In genomic region chr16:8621572-8622314, GRCh38 we compare ENCODE assay signal across 8 cellular contexts. TPM values are rescaled to one million over a fixed set of nuclear protein-coding genes. Genes with fewer than 3 reads are reported as not detected.
DNase-seq lines count a peak whose midpoint lies in the region; ATAC-seq and TF ChIP-seq lines count a peak whose summit lies in the region.

Gene METTL22 (plus strand): TSS chr16:8621698. CDS start chr16:8625666, 3,968 bp downstream.

- in situ Hi-C loops in GM13977 (cut with MboI; ENCODE audit: low pct_unique_long_range_greater_than_20kb, low sequenced_read_pairs, unreplicated experiment), result no loop called here

- H3K36me3 ChIP-seq in left ventricle myocardium inferior (peaks cover 16% of the 10 kb centered on the region), upper lobe of left lung (peaks cover 9 to 16% (median 13%) of the 10 kb centered on the region in 4 donors)

- 0% methylated on average over 21 to 50 of the region's 51 CpGs for WGBS in upper lobe of left lung, 2 donors

- peaks cover under 1% of the 10 kb centered on the region for H3K36me3 Mint-ChIP-seq in T-helper 17 cell (ENCODE audit: low read depth)
- H3K36me3 Mint-ChIP-seq in progenitor cell of endocrine pancreas (ENCODE audit: insufficient read depth), result peaks cover 5% of the 10 kb centered on the region

- peak in 3 of 4 donors; percentile 51 to 91 (median 77) for TF ChIP-seq POLR2A in upper lobe of left lung (IDR thresholded peaks at IDR 0.05)

- ATAC-seq in HG02852 (IDR thresholded peaks at IDR 0.05; ENCODE audit: unreplicated experiment) (peak; percentile 83), T-helper 17 cell (peak; percentile 99), upper lobe of left lung (ENCODE audit: low FRiP score in 2 of 2) (peak; percentile 94 to 99)

- H3K4me3 ChIP-seq in left ventricle myocardium inferior (peak within 1 kb of the TSS; percentile 99), upper lobe of left lung (peak within 1 kb of the TSS; percentile 62 to 90 (median 81))

- H3K9me3 Mint-ChIP-seq in progenitor cell of endocrine pancreas (ENCODE audit: low read depth), result no peaks in the 10 kb centered on the region

- H3K27ac Mint-ChIP-seq in T-helper 17 cell (peak within 1 kb of the TSS; percentile 94), progenitor cell of endocrine pancreas (peak within 1 kb of the TSS; percentile 99)

- TF ChIP-seq CTCF in GM13977 (IDR thresholded peaks at IDR 0.05; ENCODE audit: extremely low read depth, insufficient read depth, missing control alignments) (no peak), left ventricle myocardium inferior (IDR thresholded peaks at IDR 0.05; ENCODE audit: borderline replicate concordance) (no peak), progenitor cell of endocrine pancreas (IDR thresholded peaks at IDR 0.05; ENCODE audit: unreplicated experiment) (no peak), upper lobe of left lung (IDR thresholded peaks at IDR 0.05) (peak in 1 of 6 experiments; percentile 31)

- DNase-seq in GM13977 (ENCODE audit: low spot score), result peak; percentile 99
- peak; percentile 78 for DNase-seq in NCI-H146 treated with DMSO at 0.1 percent for 48 hours (lab: John Stamatoyannopoulos, UW; ENCODE audit: unreplicated experiment)
- peak; percentile 86 to 96 (median 92) for DNase-seq in T-helper 17 cell
- DNase-seq in amniotic stem cell (lab: John Stamatoyannopoulos, UW), result peak; percentile 66
- DNase-seq in left ventricle myocardium inferior, result peak; percentile 92
- DNase-seq in progenitor cell of endocrine pancreas (ENCODE audit: low spot score, unreplicated experiment), result peak; percentile 93
- DNase-seq in upper lobe of left lung, result peak; percentile 95 to 100

- peaks cover 30% of the 10 kb centered on the region for H3K4me1 ChIP-seq in left ventricle myocardium inferior
- H3K4me1 ChIP-seq in upper lobe of left lung, result peaks cover 9 to 24% (median 16%) of the 10 kb centered on the region in 4 donors

- H3K27ac ChIP-seq in left ventricle myocardium inferior (replicated peaks) (peak within 1 kb of the TSS; percentile 88), upper lobe of left lung (peak within 1 kb of the TSS; percentile 74 to 93 (median 86))

- H3K27me3 ChIP-seq in left ventricle myocardium inferior (ENCODE audit: low read depth) (no peaks in the 10 kb centered on the region), upper lobe of left lung (no peaks in the 10 kb centered on the region)

- H3K27me3 Mint-ChIP-seq in T-helper 17 cell, result peaks cover 14% of the 10 kb centered on the region
- H3K27me3 Mint-ChIP-seq in progenitor cell of endocrine pancreas, result no peaks in the 10 kb centered on the region

- intact Hi-C loops in left ventricle myocardium inferior (cut with micrococcal nuclease), result no loop called here

- H3K4me1 Mint-ChIP-seq in T-helper 17 cell (peaks cover 13% of the 10 kb centered on the region), progenitor cell of endocrine pancreas (ENCODE audit: low read depth) (peaks cover 9% of the 10 kb centered on the region)

- peak within 1 kb of the TSS; percentile 93 for H3K4me3 Mint-ChIP-seq in T-helper 17 cell
- peak within 1 kb of the TSS; percentile 98 for H3K4me3 Mint-ChIP-seq in progenitor cell of endocrine pancreas (ENCODE audit: low read depth)

- H3K9me3 ChIP-seq in T-helper 17 cell (ENCODE audit: control insufficient read depth, low read length, poor library complexity, severe bottlenecking) (no peaks in the 10 kb centered on the region), left ventricle myocardium inferior (replicated peaks) (no peaks in the 10 kb centered on the region), upper lobe of left lung (no peaks in the 10 kb centered on the region)

- TF ChIP-seq EP300 in upper lobe of left lung (IDR thresholded peaks at IDR 0.05), result no peak

RNA-seq across cellular contexts. Expression of gene METTL22, which starts in this region (rescaled TPM):
- 10 to 100 TPM; 23.9 to 30.2 TPM for total RNA-seq in T-helper 17 cell
- total RNA-seq in left ventricle myocardium inferior, result 27.3 TPM
- total RNA-seq in progenitor cell of endocrine pancreas, result 55.4 and 56.5 TPM in 2 replicates
- total RNA-seq in upper lobe of left lung, result 100 to 1,000 TPM in 1 of 6 donors, 10 to 100 TPM in 5; 22.3 to 118 (median 36.5) TPM

Comparison
In these comparisons a context has a peak if more than half of its experiments do, and no peak if none do; other contexts are left out.
1. Peak in every context shown above with its lines: DNase-seq, ATAC-seq, H3K4me3 ChIP-seq and H3K27ac ChIP-seq.